25 cellular contexts compared by ENCODE assay signal in the genomic region with DNA sequence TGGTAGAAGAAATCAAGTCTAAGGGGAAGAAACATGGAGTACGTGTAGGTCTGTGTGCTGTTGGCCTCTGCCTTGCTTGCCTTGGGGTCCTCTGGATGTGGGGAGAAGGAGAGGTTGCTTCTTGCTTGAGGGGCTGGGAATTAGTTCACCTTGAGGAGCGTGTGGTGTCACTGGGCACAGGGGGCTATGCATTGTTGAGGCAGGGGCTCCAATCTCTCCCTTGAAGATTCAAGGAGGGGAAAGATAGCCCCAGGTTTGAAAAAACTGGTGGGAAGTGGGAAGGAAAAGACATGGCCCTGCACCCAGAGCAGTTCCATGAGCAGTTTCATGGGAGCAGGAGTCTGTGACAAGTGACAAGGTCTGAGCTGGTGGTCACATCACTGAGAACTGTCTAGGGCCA.
"Had no signal": no experiment of that assay in that cellular context is flagged by ENCODE, and none has a peak within 500 bp of the region (broad histone marks: within the 10 kb centered on the region; RNA-seq: fewer than 3 reads in every experiment).

No MANE protein-coding gene starts in this region.

- H3K79me2 ChIP-seq: hepatocyte had no signal

- DNase-seq: heart right ventricle; islet precursor cell; left ventricle myocardium inferior; naive B cell; natural killer cell; nephron progenitor cell; ovary; retina; right cardiac atrium; sigmoid colon; small intestine; stimulated activated CD4-positive, alpha-beta T cell treated with anti-CD3 and anti-CD28 coated beads, Interleukin-1b, Interleukin-23, amount 100 ng/mL, for 48 hours; stimulated activated CD4-positive, alpha-beta T cell treated with anti-CD3 and anti-CD28 coated beads, Interleukin-2, amount 100 ng/mL, for 48 hours; stimulated activated CD4-positive, alpha-beta T cell treated with anti-CD3 and anti-CD28 coated beads, Interleukin-4, amount 100 ng/mL, for 4 hours; stimulated activated CD8-positive, alpha-beta memory T cell treated with anti-CD3 and anti-CD28 coated beads, Interleukin-4, amount 100 ng/mL, for 48 hours; stimulated activated naive CD4-positive, alpha-beta T cell treated with Interleukin-2 at 50 U/mL for 16 hours; stimulated activated naive CD8-positive, alpha-beta T cell treated with anti-CD3 and anti-CD28 coated beads, Interleukin-15, amount 100 ng/mL, for 72 hours; substantia nigra had no signal

- H3K9me3 ChIP-seq: heart right ventricle, left ventricle myocardium inferior, ovary, prostate gland, sigmoid colon, tibial nerve had no signal

- H3K4me1 ChIP-seq: prostate gland, sigmoid colon had no signal

- H3K4me1 Mint-ChIP-seq: neural progenitor cell had no signal

- H3K27me3 ChIP-seq: ovary had no signal

- H3K36me3 ChIP-seq: heart right ventricle, left ventricle myocardium inferior, neural progenitor cell, ovary, prostate gland, sigmoid colon, tibial nerve had no signal

- H2AFZ ChIP-seq: hepatocyte, neural progenitor cell had no signal

- H3K4me3 ChIP-seq: heart right ventricle, hepatocyte, left ventricle myocardium inferior, lung, neural progenitor cell, ovary, prostate gland, sigmoid colon, tibial nerve had no signal

- H3K4me3 Mint-ChIP-seq: naive B cell; natural killer cell; nephron progenitor cell; neural progenitor cell; stimulated activated memory B cell treated with anti-CD40 and anti-IgM and Interleukin-4, amounts not matched to agents 10 μg/mL and 1 μg/mL and 100 μg/mL, for 72 hours; stimulated activated naive CD8-positive, alpha-beta T cell treated with anti-CD3 and anti-CD28 coated beads, Interleukin-15, amount 100 ng/mL, for 72 hours; type B pancreatic cell had no signal

- H3K27ac ChIP-seq: heart right ventricle, hepatocyte, left ventricle myocardium inferior, neural progenitor cell, ovary, prostate gland, sigmoid colon, tibial nerve had no signal

- FAIRE-seq: small intestine had no signal

- H3K4me2 ChIP-seq: hepatocyte, neural progenitor cell had no signal

- ATAC-seq: heart right ventricle; natural killer cell; right cardiac atrium; stimulated activated memory B cell treated with anti-CD40 and anti-IgM and Interleukin-4, amounts not matched to agents 10 μg/mL and 1 μg/mL and 100 μg/mL, for 72 hours; stimulated activated naive CD8-positive, alpha-beta T cell treated with anti-CD3 and anti-CD28 coated beads, Interleukin-15, amount 100 ng/mL, for 72 hours had no signal

- H3K27ac Mint-ChIP-seq: naive B cell; natural killer cell; nephron progenitor cell; neural progenitor cell; stimulated activated memory B cell treated with anti-CD40 and anti-IgM and Interleukin-4, amounts not matched to agents 10 μg/mL and 1 μg/mL and 100 μg/mL, for 72 hours; stimulated activated naive CD8-positive, alpha-beta T cell treated with anti-CD3 and anti-CD28 coated beads, Interleukin-15, amount 100 ng/mL, for 72 hours; type B pancreatic cell had no signal

- H3K9ac ChIP-seq: neural progenitor cell had no signal

- H3K9me3 Mint-ChIP-seq: natural killer cell; nephron progenitor cell; neural progenitor cell; stimulated activated naive CD8-positive, alpha-beta T cell treated with anti-CD3 and anti-CD28 coated beads, Interleukin-15, amount 100 ng/mL, for 72 hours; type B pancreatic cell had no signal

- H3K36me3 Mint-ChIP-seq: naive B cell; natural killer cell; neural progenitor cell; stimulated activated memory B cell treated with anti-CD40 and anti-IgM and Interleukin-4, amounts not matched to agents 10 μg/mL and 1 μg/mL and 100 μg/mL, for 72 hours; type B pancreatic cell had no signal
